In the genomic region with DNA sequence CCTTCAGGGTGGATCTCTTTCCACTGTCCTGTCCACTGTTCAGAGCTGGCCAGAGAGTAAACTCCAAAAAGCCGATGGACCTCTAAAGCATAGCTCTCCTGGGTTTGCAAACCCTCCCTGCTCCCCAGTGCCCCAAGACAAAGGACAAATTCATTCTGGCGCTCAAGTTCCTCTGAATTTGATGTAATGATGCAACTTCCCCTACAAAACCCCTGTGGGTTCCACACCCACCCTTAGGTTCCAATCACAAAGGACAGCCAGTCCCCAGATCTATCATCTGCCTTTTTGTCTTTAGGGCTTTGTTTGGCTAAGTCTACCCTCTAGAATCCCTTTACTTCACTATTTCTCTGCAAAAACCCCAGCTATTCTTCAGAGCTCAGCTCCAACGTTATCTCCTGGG, we compare ENCODE assay signal across 29 cellular contexts. TPM values are rescaled to one million over a fixed set of nuclear protein-coding genes. Genes with fewer than 3 reads are reported as not detected.
DNase-seq lines count a peak whose midpoint lies in the region; ATAC-seq, FAIRE-seq and TF ChIP-seq lines count a peak whose summit lies in the region.
"Had no signal": no experiment of that assay in that cellular context is flagged by ENCODE, and none has a peak within 500 bp of the region (broad histone marks: within the 10 kb centered on the region; RNA-seq: fewer than 3 reads in every experiment).

No MANE protein-coding gene starts in this region.

- in situ Hi-C loops in HepG2 (cut with HindIII; ENCODE audit: extremely low pct_ligation_motif_present, low pct_unique_long_range_greater_than_20kb), result loop anchor here (5.0 kb wide), 2 partner anchors 46 to 106 kb away; partner anchors contain the start of gene SHB

- FAIRE-seq in HepG2 (lab: Jason Lieb, UNC), result no peak

- 91% methylated on average over 3 of the region's 3 CpGs for WGBS in HepG2 (ENCODE audit: low lambda C conversion rate)
- WGBS in right lobe of liver (ENCODE audit: insufficient coverage, low coverage, low lambda C conversion rate, missing lambda C conversion rate), result 48% methylated on average over 2 of the region's 3 CpGs
- 80 to 82% methylated on average over 3 of the region's 3 CpGs for WGBS in lower leg skin, 2 donors
- 89 to 95% methylated on average over 3 of the region's 3 CpGs for WGBS in aorta, 2 donors

- POLR2A ChIA-PET in HepG2 (lab: Yijun Ruan, JAX), result no interaction called here

- H3K9ac ChIP-seq in HepG2 (ENCODE audit: insufficient read depth, low read depth, low read length), result no peak overlapping the region

- H3K79me2 ChIP-seq in HepG2 (ENCODE audit: insufficient read depth, low read length), result peaks cover 8% of the 10 kb centered on the region

- TF ChIP-seq RAD21 in HepG2 (CRISPR knock-in tag; IDR thresholded peaks at IDR 0.05), result no peak

- no peak overlapping the region for H2AFZ ChIP-seq in HepG2 (ENCODE audit: low read length)
- H2AFZ ChIP-seq: hepatocyte had no signal

- TF ChIP-seq POLR2A in HepG2 (IDR thresholded peaks at IDR 0.05; ENCODE audit: insufficient read depth in 1 of 2, low read depth in 2 of 2, low read length in 2 of 2), result no peak
- TF ChIP-seq POLR2A in right lobe of liver (IDR thresholded peaks at IDR 0.05), result no peak
- no peak for TF ChIP-seq POLR2A in lower leg skin (IDR thresholded peaks at IDR 0.05)

- peaks cover 18 to 66% of the 10 kb centered on the region in 2 experiments for H3K36me3 ChIP-seq in HepG2 (replicated peaks in 1 of 2; ENCODE audit: control insufficient read depth in 1 of 2, insufficient read depth in 2 of 2, low read length in 2 of 2)
- peaks cover 0 to 4% (median 0%) of the 10 kb centered on the region in 4 donors for H3K36me3 ChIP-seq in right lobe of liver
- H3K36me3 ChIP-seq in aorta (ENCODE audit: control insufficient read depth in 1 of 2, insufficient read depth in 2 of 2, low read length in 1 of 2), result no peaks in the 10 kb centered on the region
- H3K36me3 ChIP-seq: BE2C, colonic mucosa, gastrocnemius medialis, suprapubic skin, uterus had no signal

- TF ChIP-seq CTCF in HepG2 (CRISPR knock-in tag; IDR thresholded peaks at IDR 0.05) (no peak), right lobe of liver (IDR thresholded peaks at IDR 0.05) (no peak), lower leg skin (IDR thresholded peaks at IDR 0.05) (no peak)

- BruUV-seq in HepG2 (replicated peaks; lab: Mats Ljungman, UMichigan), result no TSS peak

- DNase-seq in HepG2 (ENCODE audit: low spot score) (no peak), right lobe of liver (no peak), NOMO-1 treated with DMSO at 0.1 percent for 48 hours (lab: John Stamatoyannopoulos, UW; ENCODE audit: unreplicated experiment) (peak; percentile 60), NCI-H2081 (lab: John Stamatoyannopoulos, UW) (no peak), lower leg skin (ENCODE audit: low spot score in 2 of 2) (no peak), aorta (no peak)
- DNase-seq: activated CD4-positive, alpha-beta T cell treated with anti-CD3 and anti-CD28 coated beads, Interleukin-2, amount 50 U/mL, for 1 hour; activated effector memory CD4-positive, alpha-beta T cell treated with Interleukin-2 at 50 U/mL for 16 hours; BE2C; Caco-2; colonic mucosa; DMS79 treated with DMSO at 0.1 percent for 48 hours; endodermal cell; gastrocnemius medialis; H7; immature natural killer cell; naive thymus-derived CD4-positive, alpha-beta T cell; NCI-H1417; NCI-H2107; NCI-H446; NCI-H82; SHP77 treated with DMSO at 0.1 percent for 48 hours; uterus had no signal

- H3K4me1 ChIP-seq in HepG2 (ENCODE audit: insufficient read depth, low read length) (peaks cover 50% of the 10 kb centered on the region), right lobe of liver (peaks cover 0 to 5% (median 0%) of the 10 kb centered on the region in 4 donors), aorta (ENCODE audit: control insufficient read depth in 1 of 2, insufficient read depth in 2 of 2, low read length in 2 of 2) (peaks cover 2 to 3% of the 10 kb centered on the region in 2 donors)
- H3K4me1 ChIP-seq: BE2C, gastrocnemius medialis, uterus had no signal

- ATAC-seq in HepG2 (no peak), right lobe of liver (no peak), aorta (ENCODE audit: low FRiP score) (no peak)
- ATAC-seq: gastrocnemius medialis; left lobe of liver; naive thymus-derived CD4-positive, alpha-beta T cell had no signal

- H3K9me3 ChIP-seq in HepG2 (ENCODE audit: low read length) (no peaks in the 10 kb centered on the region), right lobe of liver (no peaks in the 10 kb centered on the region), aorta (ENCODE audit: control insufficient read depth, low read length) (no peaks in the 10 kb centered on the region)
- H3K9me3 ChIP-seq: BE2C, Caco-2, colonic mucosa, gastrocnemius medialis, suprapubic skin, uterus had no signal

- H3K4me2 ChIP-seq in HepG2 (ENCODE audit: low read depth, low read length), result no peak overlapping the region
- H3K4me2 ChIP-seq: hepatocyte had no signal

- peaks cover 35% of the 10 kb centered on the region for H4K20me1 ChIP-seq in HepG2 (ENCODE audit: insufficient read depth, low read length)

- CTCF ChIA-PET in HepG2 (lab: Yijun Ruan, JAX; ENCODE audit: low intra/inter-chr PET ratio, low total read pairs), result no interaction called here

- intact Hi-C loops in HepG2 (cut with micrococcal nuclease; ENCODE audit: unreplicated experiment), result no loop called here
- intact Hi-C loops in right lobe of liver (cut with DNase I), result no loop called here
- intact Hi-C loops in lower leg skin (cut with DNase I; ENCODE audit: low total_unique reads), result no loop called here
- intact Hi-C loops in aorta (cut with DNase I), result loop anchor here in 1 of 2 donors (5.0 to 10.0 kb wide), 2 partner anchors 63 to 106 kb away; partner anchors contain the start of gene SHB

- no peaks in the 10 kb centered on the region for H3K27me3 ChIP-seq in HepG2 (ENCODE audit: control insufficient read depth in 1 of 2, insufficient read depth in 2 of 2, low read length in 2 of 2)
- H3K27me3 ChIP-seq in right lobe of liver, result no peaks in the 10 kb centered on the region
- H3K27me3 ChIP-seq in aorta (ENCODE audit: control insufficient read depth in 1 of 2, insufficient read depth in 2 of 2, low read length in 1 of 2), result no peaks in the 10 kb centered on the region
- H3K27me3 ChIP-seq: BE2C, colonic mucosa, gastrocnemius medialis, hepatocyte, suprapubic skin, uterus had no signal

- TF ChIP-seq EP300 in HepG2 (IDR thresholded peaks at IDR 0.05; ENCODE audit: low read depth in 2 of 2, low read length in 2 of 2) (no peak), HepG2 (CRISPR knock-in tag; IDR thresholded peaks at IDR 0.05; ENCODE audit: borderline replicate concordance) (no peak)

- H3K4me3 ChIP-seq in HepG2 (replicated peaks in 1 of 3; ENCODE audit: insufficient read depth in 1 of 3, low read depth in 2 of 3, low read length in 3 of 3) (no peak overlapping the region), right lobe of liver (no peak overlapping the region), lower leg skin (ENCODE audit: low read depth, poor library complexity, severe bottlenecking) (no peak overlapping the region), aorta (ENCODE audit: low read length in 2 of 2) (no peak overlapping the region)
- H3K4me3 ChIP-seq: colonic mucosa, gastrocnemius medialis, hepatocyte, skin epidermis, suprapubic skin, uterus had no signal

- no peak overlapping the region for H3K27ac ChIP-seq in HepG2 (ENCODE audit: extremely low read length, insufficient read depth, low read length)
- no peak overlapping the region for H3K27ac ChIP-seq in right lobe of liver
- H3K27ac ChIP-seq in angular gyrus (ENCODE audit: low read depth, low read length), result peak overlapping the region; percentile 14
- H3K27ac ChIP-seq in temporal lobe (ENCODE audit: low read depth, low read length), result peak overlapping the region; percentile 28
- H3K27ac ChIP-seq in aorta (ENCODE audit: low read depth in 1 of 2, low read length in 2 of 2), result no peak overlapping the region
- H3K27ac ChIP-seq: colonic mucosa, gastrocnemius medialis, hepatocyte, skin epidermis, suprapubic skin, uterus had no signal

TF ChIP-seq in HepG2, 621 proteins besides CTCF, POLR2A, EP300 and RAD21:
- TF ChIP-seq KAT8 (CRISPR knock-in tag; IDR thresholded peaks at IDR 0.05) (no peak), ZNF101 (CRISPR knock-in tag; IDR thresholded peaks at IDR 0.05; ENCODE audit: borderline replicate concordance, low read depth) (no peak), RBM22 (optimal IDR thresholded peaks at IDR 0.05; ENCODE audit: low read length) (peak; percentile 13), NFRKB (IDR thresholded peaks at IDR 0.05) (no peak)

RNA-seq across cellular contexts. Expression of gene SLC25A51, which starts 57.4 kb away (rescaled TPM):
- total RNA-seq in HepG2 (2016; rRNA removed; fragmentation: Illumina TruSeq; extraction: Trizol) (37.7 and 40.7 TPM in 2 replicates), right lobe of liver (10 to 100 TPM in 2 of 6 experiments, 1 to 10 TPM in 4; 5.4 to 10.1 (median 7.9) TPM), temporal lobe (53.6 TPM), lower leg skin (10 to 100 TPM; 13.3 to 24.8 (median 16.9) TPM), aorta (10 to 100 TPM; 23.4 to 24.3 TPM)
- total RNA-seq in HepG2 (2016; cell fraction: cytosol; rRNA removed; fragmentation: Illumina TruSeq; extraction: Trizol; ENCODE audit: low read depth), result 39.8 and 41.5 TPM in 2 replicates
- total RNA-seq in HepG2 (2016; cell fraction: insoluble cytoplasmic fraction; rRNA removed; fragmentation: Illumina TruSeq; extraction: Trizol), result 35.8 and 36.3 TPM in 2 replicates
- 69.7 and 71.8 TPM in 2 replicates for total RNA-seq in HepG2 (2016; cell fraction: membrane; rRNA removed; fragmentation: Illumina TruSeq; extraction: Trizol)
- 20.0 and 24.7 TPM in 2 replicates for total RNA-seq in HepG2 (2016; cell fraction: nucleus; rRNA removed; fragmentation: Illumina TruSeq; extraction: Trizol)
- polyA plus RNA-seq in HepG2 (2011; rRNA removed) (14.6 and 15.4 TPM in 2 replicates), aorta (1 to 10 TPM; 4.8 to 6.2 TPM)
- polyA plus RNA-seq in HepG2 (2011; cell fraction: cytosol; rRNA removed), result 8.9 and 11.5 TPM in 2 replicates
- 11.8 and 14.7 TPM in 2 replicates for polyA plus RNA-seq in HepG2 (2011; cell fraction: nucleus; rRNA removed)
- 6.0 and 8.4 TPM in 2 replicates for polyA plus RNA-seq in HepG2 (2012)
- polyA plus RNA-seq in HepG2 (2016; cell fraction: cytosol; fragmentation: Illumina TruSeq; extraction: Trizol; ENCODE audit: low read depth), result 44.8 and 48.9 TPM in 2 replicates
- 19.9 and 21.9 TPM in 2 replicates for polyA plus RNA-seq in HepG2 (2016; cell fraction: insoluble cytoplasmic fraction; fragmentation: Illumina TruSeq; extraction: Trizol; ENCODE audit: low read depth)
- polyA plus RNA-seq in HepG2 (2016; cell fraction: membrane; fragmentation: Illumina TruSeq; extraction: Trizol; ENCODE audit: low read depth), result 48.0 and 51.0 TPM in 2 replicates
- 17.6 and 20.1 TPM in 2 replicates for polyA plus RNA-seq in HepG2 (2016; cell fraction: nucleus; fragmentation: Illumina TruSeq; extraction: Trizol; ENCODE audit: insufficient read depth, low read depth)
- polyA minus RNA-seq in HepG2 (2011; rRNA and poly(A)+ RNA removed; ENCODE audit: low replicate concordance), result 41.7 and 51.3 TPM in 2 replicates
- polyA minus RNA-seq in HepG2 (2011; cell fraction: cytosol; rRNA and poly(A)+ RNA removed), result 17.5 and 18.0 TPM in 2 replicates
- 40.2 and 47.6 TPM in 2 replicates for polyA minus RNA-seq in HepG2 (2011; cell fraction: nucleus; rRNA and poly(A)+ RNA removed)

Comparison
In these comparisons a context has a peak if more than half of its experiments do, and no peak if none do; other contexts are left out.
1. H3K27ac ChIP-seq: peak in angular gyrus (single experiment) and temporal lobe (single experiment); none in HepG2 (single experiment), right lobe of liver (0 of 3) and aorta (0 of 2).